Comparison of ENCODE assay signal across 8 cellular contexts in the genomic region with DNA sequence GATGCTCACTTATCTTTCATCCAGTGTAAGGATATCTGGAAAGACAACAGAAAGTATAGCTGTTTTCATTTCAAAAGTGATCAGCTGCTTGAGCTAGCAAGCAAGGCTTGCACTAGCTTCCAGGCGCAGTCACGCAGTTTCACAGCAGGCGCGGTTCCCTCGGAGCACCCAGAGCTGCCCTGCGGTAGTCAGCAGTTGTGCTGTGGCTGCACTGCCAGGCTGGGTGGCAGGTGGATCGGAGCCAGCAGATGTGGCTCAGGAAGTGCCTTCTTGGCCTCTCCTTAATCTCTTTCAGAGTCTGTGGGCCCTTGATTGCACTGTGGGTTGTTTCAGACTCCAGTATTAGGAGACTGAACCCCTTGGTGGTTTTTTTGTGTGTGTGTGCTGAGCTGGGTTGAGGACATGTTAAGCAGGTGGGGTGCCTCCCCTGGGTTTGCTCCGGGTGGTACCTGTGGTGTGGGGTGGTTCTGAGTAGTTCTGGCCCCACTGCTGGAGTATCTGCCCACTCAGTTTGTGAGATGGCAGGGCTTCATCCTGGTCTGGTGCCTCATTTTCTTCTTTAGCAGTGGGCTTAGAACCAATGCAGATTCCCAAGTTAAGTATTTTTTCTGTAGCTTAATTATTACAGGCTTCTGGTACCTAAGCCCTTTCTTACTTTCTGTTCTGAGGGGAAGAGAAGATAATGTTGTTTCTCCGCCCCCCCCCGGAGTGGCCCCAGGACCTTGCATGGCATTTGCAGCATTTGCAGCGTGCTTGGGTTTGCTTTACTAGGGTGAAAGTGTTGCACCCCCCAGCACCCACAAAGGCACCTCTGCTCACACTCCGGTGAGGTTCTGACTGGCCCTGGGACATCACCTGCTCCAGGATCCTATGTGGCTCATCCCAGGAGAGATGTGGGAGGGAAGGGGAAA. TPM values are rescaled to one million over a fixed set of nuclear protein-coding genes. Genes with fewer than 3 reads are reported as not detected.
DNase-seq lines count a peak whose midpoint lies in the region; ATAC-seq, FAIRE-seq and TF ChIP-seq lines count a peak whose summit lies in the region.

No MANE protein-coding gene starts in this region.

- H4K20me1 ChIP-seq in Loucy (ENCODE audit: insufficient read depth, low read length, poor library complexity, severe bottlenecking), result peaks cover 82% of the 10 kb centered on the region

- ATAC-seq in GM18909 (IDR thresholded peaks at IDR 0.05; ENCODE audit: poor library complexity, unreplicated experiment), result peak; percentile 46
- peak; percentile 40 to 62 (median 50) for ATAC-seq in pancreas
- no peak for ATAC-seq in SK-N-SH treated with all-trans-retinoic acid at 6 μM for 48 hours

- H3K4me1 ChIP-seq in Loucy (ENCODE audit: insufficient read depth, low read length, poor library complexity, severe bottlenecking), result peaks cover 45% of the 10 kb centered on the region
- H3K4me1 ChIP-seq in pancreas, result peaks cover 8 to 37% (median 21%) of the 10 kb centered on the region in 3 donors
- H3K4me1 ChIP-seq in uterus, result peaks cover 4 to 14% of the 10 kb centered on the region in 2 donors

- WGBS in pancreas, 2 donors, result 69 to 74% methylated on average over 12 of the region's 12 CpGs

- no peaks in the 10 kb centered on the region for H3K9me2 ChIP-seq in Loucy (replicated peaks; ENCODE audit: low read depth, low read length)

- H3K27me3 ChIP-seq in Loucy (ENCODE audit: insufficient read depth, low read length, poor library complexity, severe bottlenecking), result no peaks in the 10 kb centered on the region
- no peaks in the 10 kb centered on the region for H3K27me3 ChIP-seq in pancreas
- no peaks in the 10 kb centered on the region for H3K27me3 ChIP-seq in uterus

- TF ChIP-seq CTCF in Loucy (conservative IDR thresholded peaks at IDR 0.05; ENCODE audit: low read length) (no peak), pancreas (IDR thresholded peaks at IDR 0.05) (no peak), uterus (IDR thresholded peaks at IDR 0.05) (no peak)

- H3K79me2 ChIP-seq in Loucy (ENCODE audit: insufficient read depth, low read length), result peaks cover 100% of the 10 kb centered on the region

- peaks cover 48% of the 10 kb centered on the region; the same call in 1 of the 2 replicates for H3K36me3 ChIP-seq in Loucy (ENCODE audit: insufficient read depth, low read length)
- H3K36me3 ChIP-seq in pancreas, result no peaks in the 10 kb centered on the region
- H3K36me3 ChIP-seq in uterus, result no peaks in the 10 kb centered on the region

- DNase-seq in activated T-helper 1 cell treated with Interleukin-2 at 50 U/mL for 16 hours (ENCODE audit: low read depth) (peak; percentile 32), pancreas (peak in 2 of 6 donors; percentile 53 to 63), uterus (no peak), HTR-8/SVneo (ENCODE audit: insufficient read length, low spot score) (no peak), HPDE6-E6E7 (ENCODE audit: extremely low spot score) (no peak)

- intact Hi-C loops in pancreas (cut with DNase I), result no loop called here
- intact Hi-C loops in uterus (cut with DNase I; ENCODE audit: low total_unique reads), result loop anchor here (5.0 kb wide), 1 partner anchor 327 kb away; no protein-coding TSS in a partner anchor

- H3F3A ChIP-seq in Loucy (ENCODE audit: low read depth), result peaks cover 7% of the 10 kb centered on the region; the same call in 1 of the 2 replicates

- peak overlapping the region; percentile 10 for H3K9ac ChIP-seq in Loucy (ENCODE audit: low read depth, low read length, poor library complexity, severe bottlenecking)

- H3K4me2 ChIP-seq in Loucy (ENCODE audit: low read depth, low read length, poor library complexity, severe bottlenecking), result peak overlapping the region; percentile 67

- H3K27ac ChIP-seq in pancreas, result no peak overlapping the region
- H3K27ac ChIP-seq in uterus, result no peak overlapping the region

- H2AFZ ChIP-seq in Loucy (ENCODE audit: low read length), result no peak overlapping the region

- no peak for FAIRE-seq in pancreas (lab: Jason Lieb, UNC)
- no peak for FAIRE-seq in HTR-8/SVneo (lab: Jason Lieb, UNC)

- TF ChIP-seq POLR2A in uterus (IDR thresholded peaks at IDR 0.05), result no peak

- H3K9me3 ChIP-seq in Loucy (ENCODE audit: insufficient read depth, low read depth, low read length), result no peaks in the 10 kb centered on the region
- no peaks in the 10 kb centered on the region for H3K9me3 ChIP-seq in pancreas
- no peaks in the 10 kb centered on the region for H3K9me3 ChIP-seq in uterus

- H3K4me3 ChIP-seq in Loucy (ENCODE audit: low read length, poor library complexity, severe bottlenecking) (peak overlapping the region; percentile 43), pancreas (no peak overlapping the region), uterus (no peak overlapping the region)

TF ChIP-seq in SK-N-SH treated with all-trans-retinoic acid at 6 μM for 48 hours, 23 proteins besides CTCF, POLR2A, EP300 and RAD21:
- no peak for TF ChIP-seq ISL1 (CRISPR knock-in tag; IDR thresholded peaks at IDR 0.05)
- TF ChIP-seq ZNF565 (CRISPR knock-in tag; conservative IDR thresholded peaks at IDR 0.05; ENCODE audit: low read depth), result no peak

RNA-seq across cellular contexts. Expression of a gene that starts 16.4 kb away (rescaled TPM):
- total RNA-seq in pancreas, result 10 to 100 TPM in 1 of 6 donors, 1 to 10 TPM in 5; 7.0 to 13.5 (median 8.5) TPM
- polyA plus RNA-seq in pancreas, result 10 to 100 TPM in 1 of 2 donors, 1 to 10 TPM in 1; 8.3 to 13.6 TPM
- total RNA-seq in uterus, result 10 to 100 TPM; 14.1 to 43.3 (median 27.2) TPM
